31 cellular contexts compared by ENCODE assay signal in genomic region chrX:106734827-106735226, GRCh38. TPM values are rescaled to one million over a fixed set of nuclear protein-coding genes. Genes with fewer than 3 reads are reported as not detected.
"Had no signal": no experiment of that assay in that cellular context is flagged by ENCODE, and none has a peak within 500 bp of the region (broad histone marks: within the 10 kb centered on the region; RNA-seq: fewer than 3 reads in every experiment).

No MANE protein-coding gene starts in this region.

- H3K4me3 ChIP-seq: coronary artery, esophagus muscularis mucosa, gastroesophageal sphincter, heart left ventricle, hepatocyte, lower lobe of right lung, pancreas, right lobe of liver, thoracic aorta, tibial nerve, upper lobe of left lung had no signal

- H2AFZ ChIP-seq: hepatocyte had no signal

- H3K4me3 Mint-ChIP-seq: memory B cell; naive B cell; natural killer cell treated with Interleukin-12 subunit alpha and Interleukin-12 subunit beta and Interleukin-15 and Interleukin-18, amount 100 ng/mL, for 72 hours; neural crest cell; stimulated activated effector memory CD8-positive, alpha-beta T cell treated with anti-CD3 and anti-CD28 coated beads, Interleukin-12 subunit alpha, Interleukin-12 subunit beta, amount 100 ng/mL, for 72 hours had no signal

- ATAC-seq: foreskin keratinocyte; gastroesophageal sphincter; heart left ventricle; left ventricle myocardium superior; lower lobe of right lung; natural killer cell treated with Interleukin-12 subunit alpha and Interleukin-12 subunit beta and Interleukin-15 and Interleukin-18, amount 100 ng/mL, for 72 hours; stimulated activated effector memory CD8-positive, alpha-beta T cell treated with anti-CD3 and anti-CD28 coated beads, Interleukin-12 subunit alpha, Interleukin-12 subunit beta, amount 100 ng/mL, for 72 hours had no signal

- H3K27ac ChIP-seq: coronary artery, esophagus muscularis mucosa, foreskin keratinocyte, gastroesophageal sphincter, heart left ventricle, hepatocyte, lower lobe of right lung, neutrophil, pancreas, right lobe of liver, thoracic aorta, tibial nerve, upper lobe of left lung had no signal

- H3K9me3 Mint-ChIP-seq: memory B cell; natural killer cell treated with Interleukin-12 subunit alpha and Interleukin-12 subunit beta and Interleukin-15 and Interleukin-18, amount 100 ng/mL, for 72 hours; neural crest cell; stimulated activated effector memory CD8-positive, alpha-beta T cell treated with anti-CD3 and anti-CD28 coated beads, Interleukin-12 subunit alpha, Interleukin-12 subunit beta, amount 100 ng/mL, for 72 hours had no signal

- H3K27ac Mint-ChIP-seq: memory B cell; naive B cell; natural killer cell treated with Interleukin-12 subunit alpha and Interleukin-12 subunit beta and Interleukin-15 and Interleukin-18, amount 100 ng/mL, for 72 hours; stimulated activated effector memory CD8-positive, alpha-beta T cell treated with anti-CD3 and anti-CD28 coated beads, Interleukin-12 subunit alpha, Interleukin-12 subunit beta, amount 100 ng/mL, for 72 hours had no signal

- H3K4me1 ChIP-seq: esophagus muscularis mucosa, foreskin keratinocyte, gastroesophageal sphincter, heart left ventricle, lower lobe of right lung, pancreas, tibial nerve, upper lobe of left lung had no signal

- H3K36me3 ChIP-seq: esophagus muscularis mucosa, gastroesophageal sphincter, heart left ventricle, lower lobe of right lung, neutrophil, pancreas, right lobe of liver, thoracic aorta, tibial nerve, upper lobe of left lung had no signal

- H3K4me2 ChIP-seq: hepatocyte had no signal

- H3K4me1 Mint-ChIP-seq: memory B cell; naive B cell; neural crest cell; stimulated activated effector memory CD8-positive, alpha-beta T cell treated with anti-CD3 and anti-CD28 coated beads, Interleukin-12 subunit alpha, Interleukin-12 subunit beta, amount 100 ng/mL, for 72 hours had no signal

- H3K27me3 ChIP-seq: foreskin keratinocyte, gastroesophageal sphincter, hepatocyte, neutrophil, pancreas, upper lobe of left lung had no signal

- DNase-seq: dermis blood vessel endothelial cell; effector memory CD4-positive, alpha-beta T cell; foreskin keratinocyte; heart left ventricle; kidney; left ventricle myocardium superior; lower lobe of right lung; naive B cell; pancreas; right lobe of liver; stimulated activated CD4-positive, alpha-beta T cell treated with anti-CD3 and anti-CD28 coated beads, Interleukin-2, amount 100 ng/mL, for 24 hours; stimulated activated CD4-positive, alpha-beta T cell treated with anti-CD3 and anti-CD28 coated beads, Interleukin-4, amount 100 ng/mL, for 24 hours; stimulated activated naive CD4-positive, alpha-beta T cell treated with Interleukin-2 at 50 U/mL for 16 hours; substantia nigra; upper lobe of left lung had no signal

- H3K36me3 Mint-ChIP-seq: memory B cell; naive B cell; natural killer cell treated with Interleukin-12 subunit alpha and Interleukin-12 subunit beta and Interleukin-15 and Interleukin-18, amount 100 ng/mL, for 72 hours had no signal

- H3K9me3 ChIP-seq: esophagus muscularis mucosa, gastroesophageal sphincter, heart left ventricle, lower lobe of right lung, neutrophil, pancreas, right lobe of liver, thoracic aorta, tibial nerve, upper lobe of left lung had no signal

- FAIRE-seq: endothelial cell of umbilical vein, urothelium cell line had no signal

RNA-seq across cellular contexts. Expression of gene RNF128, which starts 8.3 kb away (rescaled TPM):
- total RNA-seq: endothelial cell of umbilical vein; mononuclear cell; natural killer cell treated with Interleukin-12 subunit alpha and Interleukin-12 subunit beta and Interleukin-15 and Interleukin-18, amount 100 ng/mL, for 72 hours; neural crest cell; posterior vena cava; pulmonary artery endothelial cell; thoracic aorta had no signal
- polyA plus RNA-seq: endothelial cell of umbilical vein had no signal
